Comparison of ENCODE assay signal across 8 cellular contexts in the genomic region with DNA sequence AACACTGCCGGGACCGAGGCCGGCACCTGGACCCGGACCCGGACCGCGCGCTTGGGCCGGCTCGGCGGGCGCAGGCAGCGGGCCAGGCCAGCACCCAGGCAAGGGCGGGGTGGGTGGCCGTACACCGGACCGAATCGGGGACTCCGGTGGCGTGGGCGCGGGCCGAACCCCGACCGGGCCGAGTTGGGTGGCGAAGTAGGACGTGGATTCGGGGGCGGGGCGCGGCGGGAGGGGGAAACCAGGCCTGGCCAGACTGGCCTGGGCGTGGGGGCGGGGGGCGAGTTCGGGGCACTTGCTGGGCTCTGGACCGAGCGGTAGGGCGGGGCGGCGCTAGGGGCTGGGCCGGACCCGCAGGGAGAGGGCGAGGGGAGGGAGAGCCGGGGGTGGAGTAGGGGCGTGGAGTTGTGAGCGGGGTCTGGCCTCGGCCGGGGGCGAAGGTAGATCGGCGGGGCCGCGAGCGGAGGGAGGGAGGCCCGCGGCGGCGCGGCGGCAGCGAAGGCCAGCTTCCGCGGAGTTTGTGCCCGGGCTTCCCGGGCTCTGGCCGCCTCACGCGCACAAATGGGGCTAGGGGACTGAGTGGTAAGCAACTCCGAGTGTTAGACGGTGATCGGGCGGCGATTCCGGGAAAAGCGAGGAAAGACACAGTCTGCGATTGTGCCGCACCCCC. TPM values are rescaled to one million over a fixed set of nuclear protein-coding genes. Genes with fewer than 3 reads are reported as not detected.
A peak's percentile ranks its signal among the peaks of the same experiment; 100 is the strongest.
DNase-seq lines count a peak whose midpoint lies in the region; ATAC-seq, FAIRE-seq and TF ChIP-seq lines count a peak whose summit lies in the region.

No MANE protein-coding gene starts in this region.

- H3K27me3 ChIP-seq in Panc1 (ENCODE audit: control insufficient read depth, insufficient read depth, low read length) (no peaks in the 10 kb centered on the region), mucosa of rectum (ENCODE audit: control insufficient read depth in 2 of 2, insufficient read depth in 2 of 2, low read length in 2 of 2) (peaks cover 0 to 3% of the 10 kb centered on the region in 2 donors)

- ATAC-seq in Panc1 (peak; percentile 52), HG03342 (IDR thresholded peaks at IDR 0.05; ENCODE audit: unreplicated experiment) (no peak), HG03354 (IDR thresholded peaks at IDR 0.05; ENCODE audit: poor library complexity, severe bottlenecking, unreplicated experiment) (no peak)

- no TSS peak for BruUV-seq in Panc1 (replicated peaks; lab: Mats Ljungman, UMichigan)

- in situ Hi-C loops in Panc1 (cut with HindIII; ENCODE audit: low pct_unique_long_range_greater_than_20kb, low sequenced_read_pairs), result no loop called here

- H3K9ac ChIP-seq in mucosa of rectum (ENCODE audit: low read depth in 1 of 2, low read length in 2 of 2), result peak overlapping the region; percentile 54 to 56

- intact Hi-C loops in Panc1 (cut with micrococcal nuclease; ENCODE audit: unreplicated experiment), result loop anchor here (5.0 kb wide), 1 partner anchor 48 kb away; no protein-coding TSS in a partner anchor

- no peaks in the 10 kb centered on the region for H3K9me3 ChIP-seq in Panc1 (ENCODE audit: control insufficient read depth, insufficient read depth, low read depth, low read length)
- H3K9me3 ChIP-seq in mucosa of rectum (ENCODE audit: control insufficient read depth in 2 of 2, low read length in 2 of 2), result no peaks in the 10 kb centered on the region

- TF ChIP-seq CTCF in GM12864 (IDR thresholded peaks at IDR 0.05; ENCODE audit: low read depth, low read length, missing control alignments) (no peak), Panc1 (IDR thresholded peaks at IDR 0.05) (no peak)

- no peaks in the 10 kb centered on the region for H3K36me3 ChIP-seq in Panc1 (ENCODE audit: control insufficient read depth, insufficient read depth, low read length)
- no peaks in the 10 kb centered on the region for H3K36me3 ChIP-seq in mucosa of rectum (ENCODE audit: control insufficient read depth in 2 of 2, insufficient read depth in 2 of 2, low read length in 2 of 2)

- H3K4me3 ChIP-seq in GM12864 (ENCODE audit: low read depth, low read length), result peak overlapping the region; percentile 45
- no peak overlapping the region; a peak in 1 of 4 replicates for H3K4me3 ChIP-seq in Panc1 (ENCODE audit: low read depth in 2 of 2, low read length in 2 of 2)
- peak overlapping the region; percentile 39 to 73 for H3K4me3 ChIP-seq in mucosa of rectum (ENCODE audit: low read length in 2 of 2)

- no peak for DNase-seq in GM12864 (ENCODE audit: low read depth)
- DNase-seq in Panc1 (ENCODE audit: low read depth, low spot score), result no peak
- peak; percentile 76 for DNase-seq in ecto neural progenitor cell (ENCODE audit: low spot score)
- DNase-seq in frontal cortex (ENCODE audit: low spot score in 2 of 2), result no peak
- no peak for DNase-seq in NCI-H1105 treated with DMSO at 0.1 percent for 48 hours (lab: John Stamatoyannopoulos, UW)

- H3K27ac ChIP-seq in Panc1 (ENCODE audit: low read length) (peak overlapping the region; percentile 77), mucosa of rectum (ENCODE audit: low read depth in 2 of 2, low read length in 2 of 2) (no peak overlapping the region)

- CTCF ChIA-PET in Panc1 (lab: Charles Lee), result interaction anchor here (0.6 kb wide), 1 partner anchor 14 kb away, joined by 5 read pairs; no protein-coding TSS in a partner anchor

- H3K4me1 ChIP-seq in Panc1 (ENCODE audit: control insufficient read depth, insufficient read depth, low read length), result peaks cover 14% of the 10 kb centered on the region
- peaks cover 0 to 5% of the 10 kb centered on the region in 2 donors for H3K4me1 ChIP-seq in mucosa of rectum (ENCODE audit: control insufficient read depth in 2 of 2, insufficient read depth in 2 of 2, low read length in 2 of 2)

- POLR2A ChIA-PET in Panc1 (lab: Charles Lee), result interaction anchor here (0.6 kb wide), 3 partner anchors 9 to 49 kb away, joined by 3 to 9 read pairs (median 6); no protein-coding TSS in a partner anchor

- FAIRE-seq in frontal cortex (lab: Jason Lieb, UNC), result no peak

RNA-seq across cellular contexts. Expression of a gene that starts 1.8 kb away (rescaled TPM):
- total RNA-seq in Panc1 (2021; ENCODE audit: unreplicated experiment) (67.4 TPM), frontal cortex (2.0 TPM)
- 60.7 TPM for polyA plus RNA-seq in Panc1 (2012; ENCODE audit: insufficient read length)

Comparison
In these comparisons a context has a peak if more than half of its experiments do, and no peak if none do; other contexts are left out.
1. H3K4me3 ChIP-seq: peak in GM12864 (single experiment) and mucosa of rectum (2 of 2); none in Panc1 (0 of 2).
2. RNA of a gene that starts 1.8 kb away (total RNA-seq): 67.4 TPM in Panc1 (single experiment); 2.0 TPM in frontal cortex (single experiment); every median in the first group is over 10 times any median in the second.